8 cellular contexts compared by ENCODE assay signal in genomic region chr1:179293340-179294327, GRCh38. TPM values are rescaled to one million over a fixed set of nuclear protein-coding genes. Genes with fewer than 3 reads are reported as not detected.
DNase-seq lines count a peak whose midpoint lies in the region; ATAC-seq and TF ChIP-seq lines count a peak whose summit lies in the region.

Gene SOAT1, plus strand, starts transcription at chr1:179293797. Its CDS starts 8,888 bp downstream, at chr1:179302685.

- H3K4me1 ChIP-seq in ovary (ENCODE audit: insufficient read depth) (peaks cover 2% of the 10 kb centered on the region), thyroid gland (peaks cover 6 to 7% of the 10 kb centered on the region in 2 donors)

- peak; percentile 98 for DNase-seq in HEK293T (ENCODE audit: extremely low spot score)
- DNase-seq in NAMALWA (ENCODE audit: low spot score) = peak; percentile 98
- DNase-seq in SKM-1 (lab: John Stamatoyannopoulos, UW; ENCODE audit: unreplicated experiment) = peak; percentile 85
- DNase-seq in activated naive CD4-positive, alpha-beta T cell treated with anti-CD3 and anti-CD28 coated beads, Interleukin-2, amount 50 U/mL, for 72 hours (ENCODE audit: low spot score in 2 of 2) = peak; percentile 93 to 94
- peak; percentile 95 for DNase-seq in glomerular visceral epithelial cell (ENCODE audit: extremely low spot score)
- peak; percentile 94 to 96 (median 95) for DNase-seq in ovary
- peak; percentile 95 to 96 for DNase-seq in thyroid gland

- POLR2A ChIA-PET in HEK293T (lab: Yijun Ruan, JAX) = interaction anchor here (0.6 to 1.6 kb wide), 12 partner anchors 10 to 263 kb away, joined by 3 to 12 read pairs (median 4); partner anchors contain the start of gene AXDND1

- 0 to 1% (median 0%) methylated on average over 52 to 71 of the region's 71 CpGs for WGBS in ovary, 3 donors
- 0% methylated on average over 34 to 52 of the region's 71 CpGs for WGBS in thyroid gland, 2 donors

- TF ChIP-seq POLR2A in ovary (IDR thresholded peaks at IDR 0.05) = peak; percentile 79
- peak in 1 of 2 donors; percentile 91 for TF ChIP-seq POLR2A in thyroid gland (IDR thresholded peaks at IDR 0.05)

- CTCF ChIA-PET in HEK293T (lab: Yijun Ruan, JAX) = interaction anchor here (0.6 to 1.5 kb wide), 6 partner anchors 31 to 252 kb away, joined by 3 to 5 read pairs (median 3); no protein-coding TSS in a partner anchor

- intact Hi-C loops in ovary (cut with DNase I) = loop anchor here in 1 of 4 donors (2.0 kb wide), 1 partner anchor 73 kb away; no protein-coding TSS in a partner anchor
- intact Hi-C loops in thyroid gland (cut with DNase I) = no loop called here

- H3K9me3 Mint-ChIP-seq in activated naive CD4-positive, alpha-beta T cell treated with anti-CD3 and anti-CD28 coated beads, Interleukin-2, amount 50 U/mL, for 72 hours = no peaks in the 10 kb centered on the region

- H3K27me3 ChIP-seq in ovary (no peaks in the 10 kb centered on the region), thyroid gland (no peaks in the 10 kb centered on the region)

- no peaks in the 10 kb centered on the region for H3K36me3 ChIP-seq in ovary
- no peaks in the 10 kb centered on the region for H3K36me3 ChIP-seq in thyroid gland

- TF ChIP-seq EP300 in ovary (IDR thresholded peaks at IDR 0.05) = no peak

- TF ChIP-seq CTCF in ovary (IDR thresholded peaks at IDR 0.05) (peak in 1 of 3 donors; percentile 23), thyroid gland (IDR thresholded peaks at IDR 0.05) (peak in 2 of 6 experiments; percentile 20 to 25)

- H3K9me3 ChIP-seq in ovary (no peaks in the 10 kb centered on the region), thyroid gland (no peaks in the 10 kb centered on the region)

- peak; percentile 95 to 97 for ATAC-seq in activated naive CD4-positive, alpha-beta T cell treated with anti-CD3 and anti-CD28 coated beads, Interleukin-2, amount 50 U/mL, for 72 hours

- H3K27ac ChIP-seq in ovary = peak within 1 kb of the TSS; percentile 93 to 96
- H3K27ac ChIP-seq in thyroid gland = peak within 1 kb of the TSS; percentile 86 to 94 (median 90)

- H3K4me3 ChIP-seq in GM08714 (ENCODE audit: low read length) = peak within 1 kb of the TSS; percentile 94
- peak within 1 kb of the TSS; percentile 71 for H3K4me3 ChIP-seq in ovary
- H3K4me3 ChIP-seq in thyroid gland (replicated peaks in 1 of 3) = peak within 1 kb of the TSS; percentile 53 to 79 (median 54)

- peaks cover 9 to 20% of the 10 kb centered on the region in 2 donors for H3K36me3 Mint-ChIP-seq in activated naive CD4-positive, alpha-beta T cell treated with anti-CD3 and anti-CD28 coated beads, Interleukin-2, amount 50 U/mL, for 72 hours

- H3K27ac Mint-ChIP-seq in activated naive CD4-positive, alpha-beta T cell treated with anti-CD3 and anti-CD28 coated beads, Interleukin-2, amount 50 U/mL, for 72 hours = peak within 1 kb of the TSS; percentile 77 to 97

TF ChIP-seq in HEK293T, 16 proteins besides CTCF, POLR2A, EP300 and RAD21:
- TF ChIP-seq HDGF (IDR thresholded peaks at IDR 0.05; ENCODE audit: borderline replicate concordance) (no peak), FOXM1 (IDR thresholded peaks at IDR 0.05; ENCODE audit: borderline replicate concordance) (no peak), ELF4 (IDR thresholded peaks at IDR 0.05) (peak; percentile 27; the same call in 1 of the 2 replicates), NFRKB (IDR thresholded peaks at IDR 0.05) (no peak), L3MBTL2 (conservative IDR thresholded peaks at IDR 0.05) (peak; percentile 86)
TF ChIP-seq in HEK293T: peak in this region for 2.

RNA-seq across cellular contexts. Expression of gene SOAT1, which starts in this region (rescaled TPM):
- 10 to 100 TPM; 33.2 to 40.7 TPM for total RNA-seq in activated naive CD4-positive, alpha-beta T cell treated with anti-CD3 and anti-CD28 coated beads, Interleukin-2, amount 50 U/mL, for 72 hours
- total RNA-seq in ovary (10 to 100 TPM in 6 of 7 donors, 1 to 10 TPM in 1; 9.3 to 55.3 (median 35.8) TPM), thyroid gland (10 to 100 TPM; 15.0 to 18.6 (median 16.9) TPM)
- 10 to 100 TPM in 1 of 2 donors, 1 to 10 TPM in 1; 6.8 to 48.5 TPM for polyA plus RNA-seq in ovary

Comparison
In these comparisons a context has a peak if more than half of its experiments do, and no peak if none do; other contexts are left out.
1. Peak in every context shown above with its lines: DNase-seq, ATAC-seq, H3K4me3 ChIP-seq and H3K27ac ChIP-seq.